15 cellular contexts compared by ENCODE assay signal in the genomic region with DNA sequence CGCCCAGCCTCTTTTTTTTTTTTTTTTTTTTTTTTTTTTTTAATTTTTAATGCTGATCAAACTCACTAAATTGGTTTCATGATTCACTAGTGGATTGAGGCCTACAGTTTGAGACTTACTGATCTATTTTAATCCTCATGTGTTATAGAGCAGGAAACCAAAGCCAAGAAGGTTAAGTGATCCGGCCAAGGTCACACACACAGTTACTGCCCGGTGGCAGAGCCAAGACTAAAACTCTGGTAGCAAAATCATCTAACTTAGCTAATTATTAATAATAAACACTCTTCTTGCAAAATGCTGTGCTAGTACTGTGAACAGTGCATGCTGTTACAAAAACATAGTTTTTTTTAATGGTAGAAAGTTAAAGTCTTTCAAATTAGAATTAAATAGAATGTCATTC.
"Had no signal": no experiment of that assay in that cellular context is flagged by ENCODE, and none has a peak within 500 bp of the region (broad histone marks: within the 10 kb centered on the region; RNA-seq: fewer than 3 reads in every experiment).

No MANE protein-coding gene starts in this region.

- ATAC-seq: activated CD8-positive, alpha-beta T cell treated with anti-CD3 and anti-CD28 coated beads, Interleukin-2, amount 10 ng/mL, durations not matched to agents 7 days and 5 days; stimulated activated naive CD8-positive, alpha-beta T cell treated with anti-CD3 and anti-CD28 coated beads, Interleukin-15, Interleukin-2, amounts not matched to agents 100 U/mL and 50 U/mL, for 24 hours; T-cell had no signal

- H3K4me3 ChIP-seq: skin epidermis, transverse colon, uterus had no signal

- H3K4me1 ChIP-seq: uterus had no signal

- H3K27ac ChIP-seq: skin epidermis, uterus had no signal

- H3K9me3 ChIP-seq: transverse colon, uterus had no signal

- DNase-seq: activated CD4-positive, alpha-beta T cell treated with anti-CD3 and anti-CD28 coated beads, Interleukin-2, amount 10 ng/mL, durations not matched to agents 24 days and 14 days; activated CD4-positive, CD25-positive, alpha-beta regulatory T cell; activated CD8-positive, alpha-beta T cell treated with anti-CD3 and anti-CD28 coated beads, Interleukin-2, amount 10 ng/mL, durations not matched to agents 7 days and 5 days; activated naive CD4-positive, alpha-beta T cell treated with Interleukin-2 at 50 U/mL for 16 hours; activated naive CD8-positive, alpha-beta T cell treated with anti-CD3 and anti-CD28 coated beads, Interleukin-2, amount 10 ng/mL, durations not matched to agents 7 days and 5 days; activated T-cell treated with anti-CD3 and anti-CD28 coated beads, Interleukin-2, amount 50 U/mL, for 24 hours; amygdala; caudate nucleus; foreskin fibroblast; posterior cingulate gyrus; stimulated activated naive CD8-positive, alpha-beta T cell treated with anti-CD3 and anti-CD28 coated beads, Interleukin-15, Interleukin-2, amounts not matched to agents 100 U/mL and 50 U/mL, for 24 hours; T-cell; transverse colon; uterus had no signal

- H3K36me3 ChIP-seq: transverse colon, uterus had no signal

- H3K27me3 ChIP-seq: uterus had no signal
